Comparison of ENCODE assay signal across 18 cellular contexts in the genomic region with DNA sequence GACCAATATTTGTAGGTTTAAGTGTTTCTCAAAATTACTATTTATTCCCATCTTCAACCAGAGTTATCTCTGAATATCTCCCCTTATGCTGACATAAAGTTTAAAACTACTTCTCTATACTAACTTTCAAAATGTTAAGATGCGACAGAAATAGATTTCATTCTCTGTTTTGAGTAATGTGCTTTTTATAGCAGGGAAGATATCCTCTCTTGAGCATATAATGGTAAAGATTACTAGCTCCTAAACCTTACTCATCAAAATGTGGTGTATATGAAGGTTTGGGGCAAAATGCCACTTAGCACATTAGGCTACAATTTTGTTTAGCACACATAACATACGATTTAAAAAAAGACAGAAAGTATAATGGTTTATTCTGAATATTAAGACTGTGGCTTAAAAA.
DNase-seq lines count a peak whose midpoint lies in the region; ATAC-seq lines count a peak whose summit lies in the region.
"Had no signal": no experiment of that assay in that cellular context is flagged by ENCODE, and none has a peak within 500 bp of the region (broad histone marks: within the 10 kb centered on the region; RNA-seq: fewer than 3 reads in every experiment).

No MANE protein-coding gene starts in this region.

- ATAC-seq in GM18499 (IDR thresholded peaks at IDR 0.05; ENCODE audit: insufficient read depth, unreplicated experiment) = peak; percentile 70
- ATAC-seq in GM21390 (IDR thresholded peaks at IDR 0.05; ENCODE audit: unreplicated experiment) = peak; percentile 54
- peak; percentile 84 for ATAC-seq in HG02884 (IDR thresholded peaks at IDR 0.05; ENCODE audit: unreplicated experiment)
- ATAC-seq: activated CD4-positive, alpha-beta T cell treated with anti-CD3 and anti-CD28 coated beads for 36 hours; activated CD8-positive, alpha-beta memory T cell treated with anti-CD3 and anti-CD28 coated beads, Interleukin-2, amount 10 ng/mL, durations not matched to agents 7 days and 5 days; Right ventricle myocardium inferior had no signal

- DNase-seq in MV-4-11 (lab: John Stamatoyannopoulos, UW) (peak; percentile 30), middle frontal gyrus (ENCODE audit: extremely low spot score, low spot score) (no peak), SIG-M5 treated with dmso at 0.1 percent for 504 hours (lab: John Stamatoyannopoulos, UW; ENCODE audit: unreplicated experiment) (no peak), NOMO-1 treated with DMSO at 0.1 percent for 48 hours (lab: John Stamatoyannopoulos, UW; ENCODE audit: unreplicated experiment) (no peak), T-helper 9 cell (no peak)
- DNase-seq: ACHN; activated CD4-positive, alpha-beta T cell treated with anti-CD3 and anti-CD28 coated beads for 36 hours; activated CD8-positive, alpha-beta memory T cell treated with anti-CD3 and anti-CD28 coated beads, Interleukin-2, amount 10 ng/mL, durations not matched to agents 7 days and 5 days; activated naive CD8-positive, alpha-beta T cell treated with anti-CD3 and anti-CD28 coated beads, Interleukin-2, amount 10 ng/mL, durations not matched to agents 7 days and 5 days; KG1; NCI-H2029; NCI-H446 treated with DMSO at 0.1 percent for 48 hours; spleen; stimulated activated CD4-positive, alpha-beta T cell treated with anti-CD3 and anti-CD28 coated beads, Interleukin-4, amount 100 ng/mL, for 4 hours had no signal
